ENCODE assay signal across 8 cellular contexts in the genomic region with DNA sequence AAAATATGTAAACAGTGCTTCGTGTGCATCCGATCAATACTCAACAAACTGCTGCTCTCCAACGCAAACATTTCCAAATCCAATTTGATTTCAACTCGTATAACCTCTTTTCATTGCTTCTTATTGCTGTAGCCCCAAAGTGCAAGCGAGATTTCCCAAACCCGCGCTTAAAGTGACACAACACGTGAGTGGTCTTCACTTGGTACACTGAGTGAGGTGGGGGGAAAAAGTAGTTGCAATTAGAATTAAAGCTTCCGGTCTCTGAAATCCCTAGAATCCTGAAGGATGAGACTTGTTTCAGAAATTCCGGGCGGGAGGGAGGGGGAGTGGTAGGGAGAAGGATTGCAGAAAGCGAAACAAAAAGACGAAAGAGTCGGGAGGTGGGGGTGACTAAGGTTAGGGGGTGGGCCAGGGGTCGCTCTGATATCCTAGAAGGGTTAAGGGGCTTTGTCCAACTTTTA.
A peak's percentile ranks its signal among the peaks of the same experiment; 100 is the strongest.
DNase-seq lines count a peak whose midpoint lies in the region; ATAC-seq and TF ChIP-seq lines count a peak whose summit lies in the region.

No MANE protein-coding gene starts in this region.

- peaks cover 55% of the 10 kb centered on the region for H3K27me3 Mint-ChIP-seq in activated naive CD4-positive, alpha-beta T cell treated with anti-CD3 and anti-CD28 coated beads, Interleukin-2, amount 50 U/mL, for 24 hours
- H3K27me3 Mint-ChIP-seq in activated naive CD8-positive, alpha-beta T cell treated with anti-CD3 and anti-CD28 coated beads, Interleukin-2, amount 50 U/mL, for 24 hours: peaks cover 59% of the 10 kb centered on the region

- no peak for TF ChIP-seq EP300 in sigmoid colon (IDR thresholded peaks at IDR 0.05)

- H3K4me3 ChIP-seq in hepatocyte (peak overlapping the region; percentile 66), sigmoid colon (peak overlapping the region; percentile 52 to 82 (median 78))

- no peak for DNase-seq in activated naive CD4-positive, alpha-beta T cell treated with anti-CD3 and anti-CD28 coated beads, Interleukin-2, amount 50 U/mL, for 16 hours
- no peak for DNase-seq in activated naive CD8-positive, alpha-beta T cell treated with anti-CD3 and anti-CD28 coated beads, Interleukin-2, amount 50 U/mL, for 24 hours
- DNase-seq in hepatocyte (ENCODE audit: low spot score) (peak; percentile 46), sigmoid colon (peak; percentile 64), NCI-H2029 (lab: John Stamatoyannopoulos, UW) (no peak)

- H3K4me1 Mint-ChIP-seq in activated naive CD4-positive, alpha-beta T cell treated with anti-CD3 and anti-CD28 coated beads, Interleukin-2, amount 50 U/mL, for 24 hours: peaks cover 19% of the 10 kb centered on the region
- peaks cover 15% of the 10 kb centered on the region for H3K4me1 Mint-ChIP-seq in activated naive CD8-positive, alpha-beta T cell treated with anti-CD3 and anti-CD28 coated beads, Interleukin-2, amount 50 U/mL, for 24 hours

- H3K9me3 ChIP-seq in hepatocyte (ENCODE audit: low read depth) (no peaks in the 10 kb centered on the region), sigmoid colon (no peaks in the 10 kb centered on the region)

- H3K79me2 ChIP-seq in hepatocyte: peaks cover 23% of the 10 kb centered on the region

- WGBS in hepatocyte (ENCODE audit: low lambda C conversion rate, missing lambda C conversion rate): 4% methylated on average over 15 of the region's 15 CpGs
- 2% methylated on average over 15 of the region's 15 CpGs for WGBS in sigmoid colon, 2 donors

- H3K9me2 ChIP-seq in hepatocyte (replicated peaks; ENCODE audit: insufficient read depth): no peaks in the 10 kb centered on the region

- peaks cover 11% of the 10 kb centered on the region for H3K27me3 ChIP-seq in hepatocyte
- H3K27me3 ChIP-seq in sigmoid colon: no peaks in the 10 kb centered on the region

- no peaks in the 10 kb centered on the region for H4K20me1 ChIP-seq in hepatocyte (ENCODE audit: insufficient read depth, poor library complexity, severe bottlenecking)

- H3K4me1 ChIP-seq in hepatocyte (ENCODE audit: insufficient read depth): peaks cover 4% of the 10 kb centered on the region
- H3K4me1 ChIP-seq in sigmoid colon: peaks cover 0 to 30% (median 21%) of the 10 kb centered on the region in 4 donors

- H3K4me2 ChIP-seq in hepatocyte: peak overlapping the region; percentile 94

- no peaks in the 10 kb centered on the region for H3K9me3 Mint-ChIP-seq in activated naive CD4-positive, alpha-beta T cell treated with anti-CD3 and anti-CD28 coated beads, Interleukin-2, amount 50 U/mL, for 24 hours
- H3K9me3 Mint-ChIP-seq in activated naive CD8-positive, alpha-beta T cell treated with anti-CD3 and anti-CD28 coated beads, Interleukin-2, amount 50 U/mL, for 24 hours: no peaks in the 10 kb centered on the region

- ATAC-seq in activated naive CD8-positive, alpha-beta T cell treated with anti-CD3 and anti-CD28 coated beads, Interleukin-2, amount 50 U/mL, for 24 hours: no peak
- ATAC-seq in HG02885 (IDR thresholded peaks at IDR 0.05; ENCODE audit: poor library complexity, unreplicated experiment): no peak
- ATAC-seq in GM21576 (IDR thresholded peaks at IDR 0.05; ENCODE audit: unreplicated experiment): no peak

- H3K27ac Mint-ChIP-seq in activated naive CD4-positive, alpha-beta T cell treated with anti-CD3 and anti-CD28 coated beads, Interleukin-2, amount 50 U/mL, for 24 hours: no peak overlapping the region
- no peak overlapping the region for H3K27ac Mint-ChIP-seq in activated naive CD8-positive, alpha-beta T cell treated with anti-CD3 and anti-CD28 coated beads, Interleukin-2, amount 50 U/mL, for 24 hours

- TF ChIP-seq POLR2A in sigmoid colon (IDR thresholded peaks at IDR 0.05): no peak

- no peaks in the 10 kb centered on the region for H3K36me3 ChIP-seq in hepatocyte (replicated peaks; ENCODE audit: insufficient read depth, low read depth)
- H3K36me3 ChIP-seq in sigmoid colon: no peaks in the 10 kb centered on the region

- no peak for TF ChIP-seq CTCF in hepatocyte (IDR thresholded peaks at IDR 0.05; ENCODE audit: poor library complexity)
- TF ChIP-seq CTCF in sigmoid colon (IDR thresholded peaks at IDR 0.05): no peak

- no peaks in the 10 kb centered on the region for H3K36me3 Mint-ChIP-seq in activated naive CD4-positive, alpha-beta T cell treated with anti-CD3 and anti-CD28 coated beads, Interleukin-2, amount 50 U/mL, for 24 hours
- H3K36me3 Mint-ChIP-seq in activated naive CD8-positive, alpha-beta T cell treated with anti-CD3 and anti-CD28 coated beads, Interleukin-2, amount 50 U/mL, for 24 hours (ENCODE audit: low read depth): no peaks in the 10 kb centered on the region

- peak overlapping the region; percentile 88 for H3K27ac ChIP-seq in hepatocyte
- H3K27ac ChIP-seq in sigmoid colon: peak overlapping the region; percentile 79 to 85 (median 82)

- H2AFZ ChIP-seq in hepatocyte: peak overlapping the region; percentile 90

- H3K4me3 Mint-ChIP-seq in activated naive CD4-positive, alpha-beta T cell treated with anti-CD3 and anti-CD28 coated beads, Interleukin-2, amount 50 U/mL, for 24 hours: peak overlapping the region; percentile 79
- peak overlapping the region; percentile 79 for H3K4me3 Mint-ChIP-seq in activated naive CD8-positive, alpha-beta T cell treated with anti-CD3 and anti-CD28 coated beads, Interleukin-2, amount 50 U/mL, for 24 hours

- intact Hi-C loops in sigmoid colon (cut with DNase I): loop anchor here (5.0 kb wide), 1 partner anchor 59 kb away; no protein-coding TSS in a partner anchor

Comparison
In these comparisons a context has a peak if more than half of its experiments do, and no peak if none do; other contexts are left out.
1. DNase-seq: peak in hepatocyte (single experiment) and sigmoid colon (single experiment); none in activated naive CD4-positive, alpha-beta T cell treated with anti-CD3 and anti-CD28 coated beads, Interleukin-2, amount 50 U/mL, for 16 hours (single experiment), activated naive CD8-positive, alpha-beta T cell treated with anti-CD3 and anti-CD28 coated beads, Interleukin-2, amount 50 U/mL, for 24 hours (single experiment) and NCI-H2029 (single experiment).